ENCODE assay signal across 20 cellular contexts in genomic region chr6:23477576-23477975, GRCh38.
"Had no signal": no experiment of that assay in that cellular context is flagged by ENCODE, and none has a peak within 500 bp of the region (broad histone marks: within the 10 kb centered on the region; RNA-seq: fewer than 3 reads in every experiment).

No MANE protein-coding gene starts in this region.

- H3K4me1 ChIP-seq: SJCRH30 had no signal

- H3K27me3 ChIP-seq: SJCRH30 had no signal

- H3K9me3 ChIP-seq: SJCRH30 had no signal

- H3K4me3 ChIP-seq: SJCRH30 had no signal

- DNase-seq: Karpas-422, KG1, MM.1S, NCI-H1092 treated with DMSO at 0.1 percent for 48 hours, NCI-H1436, NCI-H187, NCI-H2029, NCI-H2081 treated with DMSO at 0.1 percent for 48 hours, NCI-H2171, NCI-H226, NCI-H446, NCI-H510A, NCI-H524 treated with DMSO at 0.1 percent for 48 hours, NCI-H69, NCI-H774, SHP77, SJCRH30 had no signal

- H3K27ac ChIP-seq: RWPE1, SJCRH30 had no signal

- ATAC-seq: Panc1, SK-N-SH treated with all-trans-retinoic acid at 6 μM for 48 hours had no signal

- H3K36me3 ChIP-seq: SJCRH30 had no signal
